In genomic region chr4:87555751-87556619, GRCh38 we compare ENCODE assay signal across 11 cellular contexts. TPM values are rescaled to one million over a fixed set of nuclear protein-coding genes. Genes with fewer than 3 reads are reported as not detected.
DNase-seq lines count a peak whose midpoint lies in the region; ATAC-seq, FAIRE-seq and TF ChIP-seq lines count a peak whose summit lies in the region.
"Had no signal": no experiment of that assay in that cellular context is flagged by ENCODE, and none has a peak within 500 bp of the region (broad histone marks: within the 10 kb centered on the region; RNA-seq: fewer than 3 reads in every experiment).

No MANE protein-coding gene starts in this region.

- in situ Hi-C loops in astrocyte of the spinal cord (cut with HindIII; ENCODE audit: low sequenced_read_pairs), result no loop called here

- peak; percentile 55 for ATAC-seq in lung (ENCODE audit: insufficient read depth, low FRiP score)

- 84 to 86% methylated on average over 5 of the region's 5 CpGs for WGBS in lung, 2 donors

- H3K36me3 ChIP-seq in lung (ENCODE audit: control insufficient read depth in 2 of 2, insufficient read depth in 2 of 2, low read length in 2 of 2) (no peaks in the 10 kb centered on the region), BE2C (no peaks in the 10 kb centered on the region)

- FAIRE-seq in D721Med (lab: Jason Lieb, UNC), result no peak
- FAIRE-seq: HTR-8/SVneo had no signal

- no peak overlapping the region for H3K27ac ChIP-seq in lung (ENCODE audit: low read depth in 1 of 2, low read length in 1 of 2)

- H3K9me3 ChIP-seq in lung (ENCODE audit: control insufficient read depth in 2 of 2, insufficient read depth in 1 of 2, low read length in 1 of 2), result no peaks in the 10 kb centered on the region
- no peaks in the 10 kb centered on the region for H3K9me3 ChIP-seq in BE2C

- H3K4me1 ChIP-seq in lung (ENCODE audit: control insufficient read depth in 2 of 2, insufficient read depth in 2 of 2, low read length in 2 of 2) (no peaks in the 10 kb centered on the region), BE2C (peaks cover 7% of the 10 kb centered on the region; the same call in 1 of the 2 replicates)

- H3K27me3 ChIP-seq in lung (ENCODE audit: control insufficient read depth, insufficient read depth), result no peaks in the 10 kb centered on the region
- H3K27me3 ChIP-seq in BE2C, result no peaks in the 10 kb centered on the region

- DNase-seq in AG09319 (ENCODE audit: extremely low read depth, low read depth), result peak; percentile 16
- peak; percentile 36 for DNase-seq in HS-27A (ENCODE audit: low read depth)
- peak; percentile 91 for DNase-seq in astrocyte of the spinal cord (ENCODE audit: low read depth, low spot score)
- DNase-seq in lung (ENCODE audit: low spot score), result no peak
- DNase-seq in D721Med (ENCODE audit: insufficient read length, low spot score), result no peak
- DNase-seq in BE2C, result no peak
- DNase-seq in DMS153 treated with DMSO at 0.1 percent for 48 hours (lab: John Stamatoyannopoulos, UW; ENCODE audit: unreplicated experiment), result no peak
- no peak for DNase-seq in activated effector memory CD4-positive, alpha-beta T cell treated with anti-CD3 and anti-CD28 coated beads, Interleukin-2, amount 50 U/mL, for 16 hours

- no peak overlapping the region for H3K4me3 ChIP-seq in astrocyte of the spinal cord (ENCODE audit: low read depth, low read length)
- no peak overlapping the region for H3K4me3 ChIP-seq in lung
- H3K4me3 ChIP-seq in BE2C (ENCODE audit: low read depth, low read length), result no peak overlapping the region

- TF ChIP-seq CTCF in AG09319 (IDR thresholded peaks at IDR 0.05; ENCODE audit: low read depth, low read length) (no peak), astrocyte of the spinal cord (IDR thresholded peaks at IDR 0.05; ENCODE audit: low read depth, low read length) (no peak), lung (IDR thresholded peaks at IDR 0.05; ENCODE audit: control extremely low read depth, extremely low read depth) (no peak), D721Med (IDR thresholded peaks at IDR 0.05; ENCODE audit: insufficient read depth, missing control alignments) (no peak), BE2C (IDR thresholded peaks at IDR 0.05; ENCODE audit: low read depth, low read length) (no peak)

RNA-seq across cellular contexts. Expression of gene SPARCL1, which starts 26.8 kb away (rescaled TPM):
- 100 to 1,000 TPM; 294 to 422 TPM for total RNA-seq in lung
- polyA plus RNA-seq in lung, result 100 to 1,000 TPM in 1 of 2 donors, 10 to 100 TPM in 1; 93.2 to 486 TPM
- 0.91 TPM for polyA plus RNA-seq in BE2C (2012; ENCODE audit: insufficient read depth, insufficient read length, low read depth)
- total RNA-seq: activated CD8-positive, alpha-beta memory T cell treated with anti-CD3 and anti-CD28 coated beads for 36 hours; G401 had no signal

RNA-seq across cellular contexts. Expression of gene DSPP, which starts 52.3 kb away (rescaled TPM):
- not detected for total RNA-seq in lung
- not detected for polyA plus RNA-seq in lung
- polyA plus RNA-seq in BE2C (2012; ENCODE audit: insufficient read depth, insufficient read length, low read depth), result 0.17 TPM
- total RNA-seq: activated CD8-positive, alpha-beta memory T cell treated with anti-CD3 and anti-CD28 coated beads for 36 hours; G401 had no signal

Comparison
In these comparisons a context has a peak if more than half of its experiments do, and no peak if none do; other contexts are left out.
1. DNase-seq: peak in AG09319 (single experiment), HS-27A (single experiment) and astrocyte of the spinal cord (single experiment); none in lung (single experiment), D721Med (single experiment), BE2C (single experiment), DMS153 treated with DMSO at 0.1 percent for 48 hours (single experiment) and activated effector memory CD4-positive, alpha-beta T cell treated with anti-CD3 and anti-CD28 coated beads, Interleukin-2, amount 50 U/mL, for 16 hours (single experiment).